ENCODE assay signal across 13 cellular contexts in genomic region chr4:161936625-161937133, GRCh38.
A peak's percentile ranks its signal among the peaks of the same experiment; 100 is the strongest.
DNase-seq lines count a peak whose midpoint lies in the region; ATAC-seq, FAIRE-seq and TF ChIP-seq lines count a peak whose summit lies in the region.
"Had no signal": no experiment of that assay in that cellular context is flagged by ENCODE, and none has a peak within 500 bp of the region (broad histone marks: within the 10 kb centered on the region; RNA-seq: fewer than 3 reads in every experiment).

No MANE protein-coding gene starts in this region.

- H3K9me3 Mint-ChIP-seq in effector memory CD8-positive, alpha-beta T cell, result peaks cover 0 to 6% of the 10 kb centered on the region in 2 donors
- H3K9me3 Mint-ChIP-seq in mesothelial cell of epicardium, result peaks cover 12% of the 10 kb centered on the region

- H3K4me3 ChIP-seq in bronchial epithelial cell (ENCODE audit: low read depth, low read length), result no peak overlapping the region
- H3K4me3 ChIP-seq in kidney epithelial cell (ENCODE audit: low read depth, low read length), result no peak overlapping the region
- H3K4me3 ChIP-seq: left lung had no signal

- ATAC-seq in GM19395 (IDR thresholded peaks at IDR 0.05; ENCODE audit: unreplicated experiment), result no peak
- no peak for ATAC-seq in effector memory CD8-positive, alpha-beta T cell (replicated peaks)
- ATAC-seq: left lung; stimulated activated memory B cell treated with anti-CD40 and anti-IgM and Interleukin-4, amounts not matched to agents 10 μg/mL and 1 μg/mL and 100 μg/mL, for 72 hours had no signal

- H3K36me3 ChIP-seq in bronchial epithelial cell (ENCODE audit: control insufficient read depth, insufficient read depth, low read length), result no peaks in the 10 kb centered on the region
- no peaks in the 10 kb centered on the region for H3K36me3 ChIP-seq in kidney epithelial cell (ENCODE audit: control insufficient read depth, insufficient read depth, low read length)
- H3K36me3 ChIP-seq: left lung, neutrophil had no signal

- no peaks in the 10 kb centered on the region for H3K36me3 Mint-ChIP-seq in effector memory CD8-positive, alpha-beta T cell (ENCODE audit: insufficient read depth)
- H3K36me3 Mint-ChIP-seq in mesothelial cell of epicardium, result no peaks in the 10 kb centered on the region
- H3K36me3 Mint-ChIP-seq: stimulated activated memory B cell treated with anti-CD40 and anti-IgM and Interleukin-4, amounts not matched to agents 10 μg/mL and 1 μg/mL and 100 μg/mL, for 72 hours had no signal

- no peak for FAIRE-seq in bronchial epithelial cell (lab: Jason Lieb, UNC)
- FAIRE-seq: endometrium had no signal

- TF ChIP-seq CTCF in bronchial epithelial cell (IDR thresholded peaks at IDR 0.05; ENCODE audit: insufficient read depth, low read length, severe bottlenecking), result no peak
- no peak for TF ChIP-seq CTCF in kidney epithelial cell (IDR thresholded peaks at IDR 0.05; ENCODE audit: insufficient read depth, low read length, poor library complexity, severe bottlenecking)
- TF ChIP-seq CTCF in mesothelial cell of epicardium (IDR thresholded peaks at IDR 0.05; ENCODE audit: unreplicated experiment), result no peak

- H3K27ac Mint-ChIP-seq in effector memory CD8-positive, alpha-beta T cell, result no peak overlapping the region
- no peak overlapping the region for H3K27ac Mint-ChIP-seq in mesothelial cell of epicardium
- H3K27ac Mint-ChIP-seq: stimulated activated memory B cell treated with anti-CD40 and anti-IgM and Interleukin-4, amounts not matched to agents 10 μg/mL and 1 μg/mL and 100 μg/mL, for 72 hours had no signal

- H3K4me3 Mint-ChIP-seq in effector memory CD8-positive, alpha-beta T cell, result no peak overlapping the region
- no peak overlapping the region for H3K4me3 Mint-ChIP-seq in mesothelial cell of epicardium
- H3K4me3 Mint-ChIP-seq: stimulated activated memory B cell treated with anti-CD40 and anti-IgM and Interleukin-4, amounts not matched to agents 10 μg/mL and 1 μg/mL and 100 μg/mL, for 72 hours had no signal

- peak; percentile 42 for DNase-seq in EH (ENCODE audit: low read depth)
- peak; percentile 3 for DNase-seq in NCI-H226
- peak; percentile 92 for DNase-seq in bronchial epithelial cell (ENCODE audit: low read depth)
- DNase-seq in kidney epithelial cell (ENCODE audit: low read depth), result peak; percentile 73
- no peak for DNase-seq in effector memory CD8-positive, alpha-beta T cell
- no peak for DNase-seq in stimulated activated naive CD4-positive, alpha-beta T cell treated with Interleukin-2 at 50 U/mL for 16 hours (lab: John Stamatoyannopoulos, UW)
- DNase-seq in mesothelial cell of epicardium (ENCODE audit: low spot score in 2 of 2, unreplicated experiment in 2 of 2), result no peak
- DNase-seq: left lung, NCI-H2081 treated with DMSO at 0.1 percent for 48 hours had no signal

- H3K27me3 Mint-ChIP-seq in effector memory CD8-positive, alpha-beta T cell, result no peaks in the 10 kb centered on the region
- no peaks in the 10 kb centered on the region for H3K27me3 Mint-ChIP-seq in mesothelial cell of epicardium (ENCODE audit: low read depth)
- H3K27me3 Mint-ChIP-seq: stimulated activated memory B cell treated with anti-CD40 and anti-IgM and Interleukin-4, amounts not matched to agents 10 μg/mL and 1 μg/mL and 100 μg/mL, for 72 hours had no signal

- H3K27me3 ChIP-seq in bronchial epithelial cell (ENCODE audit: control insufficient read depth, insufficient read depth, low read length), result no peaks in the 10 kb centered on the region
- H3K27me3 ChIP-seq in kidney epithelial cell (ENCODE audit: control insufficient read depth, insufficient read depth, low read length), result no peaks in the 10 kb centered on the region
- H3K27me3 ChIP-seq: left lung, neutrophil had no signal

- no peaks in the 10 kb centered on the region for H3K4me1 Mint-ChIP-seq in effector memory CD8-positive, alpha-beta T cell (ENCODE audit: low read depth in 2 of 2)
- peaks cover 9% of the 10 kb centered on the region for H3K4me1 Mint-ChIP-seq in mesothelial cell of epicardium
- H3K4me1 Mint-ChIP-seq: stimulated activated memory B cell treated with anti-CD40 and anti-IgM and Interleukin-4, amounts not matched to agents 10 μg/mL and 1 μg/mL and 100 μg/mL, for 72 hours had no signal

Comparison
In these comparisons a context has a peak if more than half of its experiments do, and no peak if none do; other contexts are left out.
1. DNase-seq: peak in EH (single experiment), NCI-H226 (single experiment), bronchial epithelial cell (single experiment) and kidney epithelial cell (single experiment); none in effector memory CD8-positive, alpha-beta T cell (0 of 3), stimulated activated naive CD4-positive, alpha-beta T cell treated with Interleukin-2 at 50 U/mL for 16 hours (single experiment) and mesothelial cell of epicardium (0 of 2).